In genomic region chr16:27550582-27550920, GRCh38 we compare ENCODE assay signal across 8 cellular contexts. TPM values are rescaled to one million over a fixed set of nuclear protein-coding genes. Genes with fewer than 3 reads are reported as not detected.
DNase-seq lines count a peak whose midpoint lies in the region; ATAC-seq and TF ChIP-seq lines count a peak whose summit lies in the region.

No MANE protein-coding gene starts in this region.

- TF ChIP-seq CTCF in right lobe of liver (IDR thresholded peaks at IDR 0.05) (no peak), tibial artery (IDR thresholded peaks at IDR 0.05) (no peak)

- H3K4me3 ChIP-seq in right lobe of liver (peak overlapping the region; percentile 75 to 98 (median 95)), tibial artery (peak overlapping the region; percentile 78 to 85)

- H3K27ac Mint-ChIP-seq in activated T-cell treated with anti-CD3 and anti-CD28 coated beads, Interleukin-2, amount 50 U/mL, for 24 hours: peak overlapping the region; percentile 98

- H3K36me3 ChIP-seq in right lobe of liver (peaks cover 0 to 2% (median 0%) of the 10 kb centered on the region in 4 donors), tibial artery (peaks cover 0 to 4% (median 3%) of the 10 kb centered on the region in 3 donors)

- H3K4me1 Mint-ChIP-seq in activated T-cell treated with anti-CD3 and anti-CD28 coated beads, Interleukin-2, amount 50 U/mL, for 24 hours (ENCODE audit: low read depth): peaks cover 39% of the 10 kb centered on the region

- H3K4me3 Mint-ChIP-seq in activated T-cell treated with anti-CD3 and anti-CD28 coated beads, Interleukin-2, amount 50 U/mL, for 24 hours: peak overlapping the region; percentile 100

- H3K27ac ChIP-seq in right lobe of liver (peak overlapping the region in 1 of 3 donors; percentile 60), tibial artery (peak overlapping the region; percentile 76 to 82)

- DNase-seq in activated T-cell treated with anti-CD3 and anti-CD28 coated beads, Interleukin-2, amount 50 U/mL, for 24 hours: no peak
- DNase-seq in activated T-cell treated with anti-CD3 and anti-CD28 coated beads, Interleukin-2, amount 50 U/mL, for 1 hour: no peak
- DNase-seq in amniotic epithelial cell (ENCODE audit: low read depth) (peak; percentile 13), right lobe of liver (no peak), tibial artery (no peak), NCI-H146 treated with DMSO at 0.1 percent for 48 hours (lab: John Stamatoyannopoulos, UW; ENCODE audit: unreplicated experiment) (no peak)

- intact Hi-C loops in right lobe of liver (cut with DNase I): no loop called here
- intact Hi-C loops in tibial artery (cut with DNase I; ENCODE audit: low total_unique reads): no loop called here

- peaks cover 0 to 16% (median 5%) of the 10 kb centered on the region in 4 donors for H3K4me1 ChIP-seq in right lobe of liver
- H3K4me1 ChIP-seq in tibial artery: peaks cover 0 to 36% (median 34%) of the 10 kb centered on the region in 4 donors

- H3K9me3 Mint-ChIP-seq in activated T-cell treated with anti-CD3 and anti-CD28 coated beads, Interleukin-2, amount 50 U/mL, for 24 hours: no peaks in the 10 kb centered on the region

- H3K27me3 ChIP-seq in right lobe of liver: no peaks in the 10 kb centered on the region
- no peaks in the 10 kb centered on the region for H3K27me3 ChIP-seq in tibial artery

- WGBS in right lobe of liver (ENCODE audit: insufficient coverage, low coverage, low lambda C conversion rate, missing lambda C conversion rate): 16% methylated on average over 4 of the region's 4 CpGs

- no peak for ATAC-seq in right lobe of liver
- ATAC-seq in HG03571 (IDR thresholded peaks at IDR 0.05; ENCODE audit: unreplicated experiment): no peak
- ATAC-seq in GM19023 (IDR thresholded peaks at IDR 0.05; ENCODE audit: unreplicated experiment): no peak

- no peak for TF ChIP-seq POLR2A in right lobe of liver (IDR thresholded peaks at IDR 0.05)

- H3K27me3 Mint-ChIP-seq in activated T-cell treated with anti-CD3 and anti-CD28 coated beads, Interleukin-2, amount 50 U/mL, for 24 hours: no peaks in the 10 kb centered on the region

- H3K9me3 ChIP-seq in right lobe of liver (no peaks in the 10 kb centered on the region), tibial artery (no peaks in the 10 kb centered on the region)

- H3K36me3 Mint-ChIP-seq in activated T-cell treated with anti-CD3 and anti-CD28 coated beads, Interleukin-2, amount 50 U/mL, for 24 hours (ENCODE audit: low read depth): peaks cover 19% of the 10 kb centered on the region

RNA-seq across cellular contexts. Expression of gene KATNIP, which starts 0.6 kb away (rescaled TPM):
- 10 to 100 TPM in 1 of 6 experiments, 1 to 10 TPM in 5; 6.1 to 10.2 (median 7.6) TPM for total RNA-seq in right lobe of liver

RNA-seq across cellular contexts. Expression of gene GTF3C1, which starts 0.8 kb away (rescaled TPM):
- total RNA-seq in right lobe of liver: 10 to 100 TPM; 25.3 to 53.3 (median 26.9) TPM
